In the genomic region with DNA sequence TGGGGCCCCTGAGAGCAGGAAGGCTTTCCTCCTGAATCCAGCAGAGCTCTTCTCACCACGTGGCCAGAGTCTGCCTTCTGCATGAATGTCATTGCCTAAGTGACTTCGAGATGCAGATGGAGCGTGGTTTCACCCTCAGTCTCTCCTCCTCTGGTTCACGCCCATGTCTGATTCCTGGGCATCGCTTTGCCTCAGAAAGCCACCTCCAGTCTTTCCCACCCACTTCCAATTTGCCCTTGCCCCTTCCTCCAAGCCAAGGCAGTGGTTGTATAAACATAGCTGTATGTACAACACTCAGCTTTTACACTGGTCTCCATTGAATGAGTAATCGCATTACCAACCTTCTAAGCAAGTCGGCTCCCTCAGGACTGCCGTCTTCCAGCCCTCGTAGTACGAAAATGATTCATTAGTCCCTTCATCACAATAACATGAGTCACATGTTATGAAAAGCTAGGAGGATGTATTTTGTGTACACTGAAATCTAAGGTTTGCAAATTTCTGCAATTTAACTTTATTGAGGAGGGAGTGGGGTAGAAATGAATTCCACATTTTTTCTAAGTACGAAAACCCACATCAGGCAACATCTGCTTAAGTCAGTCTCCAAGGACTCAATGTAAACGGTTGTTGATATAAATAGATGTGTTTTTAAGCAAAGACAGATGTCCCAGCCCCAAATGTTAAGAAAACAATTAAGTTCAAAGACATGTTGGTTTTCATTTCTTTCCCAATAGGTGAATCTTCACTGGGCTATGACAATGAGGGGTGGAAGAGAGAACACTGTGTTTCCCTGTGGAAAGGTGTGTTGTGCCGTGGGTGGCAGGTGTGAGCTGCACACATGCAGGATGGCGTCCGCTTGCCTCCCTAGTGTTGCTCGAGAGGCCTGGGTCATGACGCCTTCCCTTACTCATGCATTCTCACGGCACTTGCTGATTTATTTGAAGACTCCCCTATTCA, we compare ENCODE assay signal across 8 cellular contexts. TPM values are rescaled to one million over a fixed set of nuclear protein-coding genes. Genes with fewer than 3 reads are reported as not detected.
A peak's percentile ranks its signal among the peaks of the same experiment; 100 is the strongest.
DNase-seq lines count a peak whose midpoint lies in the region; ATAC-seq and TF ChIP-seq lines count a peak whose summit lies in the region.

No MANE protein-coding gene starts in this region.

- peaks cover 2% of the 10 kb centered on the region for H3K36me3 Mint-ChIP-seq in T-helper 1 cell treated with Interleukin-12 subunit alpha and Interleukin-12 subunit beta and Interleukin-4 antibody, amounts not matched to agents 30 μg/mL and 1 μg/mL, for 36 hours (ENCODE audit: low read depth)
- H3K36me3 Mint-ChIP-seq in glutamatergic neuron (ENCODE audit: unreplicated experiment) (peaks cover 2% of the 10 kb centered on the region), progenitor cell of endocrine pancreas (ENCODE audit: insufficient read depth) (no peaks in the 10 kb centered on the region)

- no peaks in the 10 kb centered on the region for H3K9me3 ChIP-seq in thoracic aorta

- peak; percentile 81 for ATAC-seq in thoracic aorta (ENCODE audit: insufficient number of reproducible peaks, low FRiP score, low read depth)

- DNase-seq in activated naive CD4-positive, alpha-beta T cell treated with Interleukin-2 at 50 U/mL for 16 hours, result peak; percentile 39
- DNase-seq in activated naive CD4-positive, alpha-beta T cell treated with anti-CD3 and anti-CD28 coated beads, Interleukin-2, amount 50 U/mL, for 16 hours, result no peak
- no peak for DNase-seq in glutamatergic neuron
- peak; percentile 46 for DNase-seq in thoracic aorta (ENCODE audit: low spot score)
- DNase-seq in anterior cingulate cortex (lab: John Stamatoyannopoulos, UW), result no peak
- no peak for DNase-seq in progenitor cell of endocrine pancreas (ENCODE audit: low spot score, unreplicated experiment)
- DNase-seq in NK-92 (lab: John Stamatoyannopoulos, UW; ENCODE audit: unreplicated experiment), result no peak

- H3K36me3 ChIP-seq in thoracic aorta, result no peaks in the 10 kb centered on the region

- H3K4me3 ChIP-seq in thoracic aorta, result no peak overlapping the region

- peaks cover 34% of the 10 kb centered on the region for H3K4me1 Mint-ChIP-seq in T-helper 1 cell treated with Interleukin-12 subunit alpha and Interleukin-12 subunit beta and Interleukin-4 antibody, amounts not matched to agents 30 μg/mL and 1 μg/mL, for 36 hours (ENCODE audit: low read depth)
- H3K4me1 Mint-ChIP-seq in glutamatergic neuron (ENCODE audit: low read depth, unreplicated experiment), result peaks cover 5% of the 10 kb centered on the region
- peaks cover 15% of the 10 kb centered on the region for H3K4me1 Mint-ChIP-seq in progenitor cell of endocrine pancreas (ENCODE audit: low read depth)

- H3K27me3 Mint-ChIP-seq in T-helper 1 cell treated with Interleukin-12 subunit alpha and Interleukin-12 subunit beta and Interleukin-4 antibody, amounts not matched to agents 30 μg/mL and 1 μg/mL, for 36 hours (ENCODE audit: low read depth), result peaks cover 6% of the 10 kb centered on the region
- H3K27me3 Mint-ChIP-seq in glutamatergic neuron (ENCODE audit: unreplicated experiment) (no peaks in the 10 kb centered on the region), progenitor cell of endocrine pancreas (no peaks in the 10 kb centered on the region)

- peaks cover 14% of the 10 kb centered on the region for H3K9me3 Mint-ChIP-seq in T-helper 1 cell treated with Interleukin-12 subunit alpha and Interleukin-12 subunit beta and Interleukin-4 antibody, amounts not matched to agents 30 μg/mL and 1 μg/mL, for 36 hours
- H3K9me3 Mint-ChIP-seq in glutamatergic neuron (ENCODE audit: unreplicated experiment) (peaks cover 2% of the 10 kb centered on the region), progenitor cell of endocrine pancreas (ENCODE audit: low read depth) (peaks cover 3% of the 10 kb centered on the region)

- H3K4me3 Mint-ChIP-seq in T-helper 1 cell treated with Interleukin-12 subunit alpha and Interleukin-12 subunit beta and Interleukin-4 antibody, amounts not matched to agents 30 μg/mL and 1 μg/mL, for 36 hours, result no peak overlapping the region
- H3K4me3 Mint-ChIP-seq in glutamatergic neuron (ENCODE audit: unreplicated experiment), result peak overlapping the region; percentile 2
- H3K4me3 Mint-ChIP-seq in progenitor cell of endocrine pancreas (ENCODE audit: low read depth), result no peak overlapping the region

- no peak for TF ChIP-seq CTCF in glutamatergic neuron (IDR thresholded peaks at IDR 0.05; ENCODE audit: partially characterized antibody, unreplicated experiment)
- no peak for TF ChIP-seq CTCF in thoracic aorta (IDR thresholded peaks at IDR 0.05)
- TF ChIP-seq CTCF in progenitor cell of endocrine pancreas (IDR thresholded peaks at IDR 0.05; ENCODE audit: unreplicated experiment), result no peak

- peak overlapping the region; percentile 58 to 62 for H3K27ac ChIP-seq in thoracic aorta

- peak overlapping the region; percentile 33 for H3K27ac Mint-ChIP-seq in T-helper 1 cell treated with Interleukin-12 subunit alpha and Interleukin-12 subunit beta and Interleukin-4 antibody, amounts not matched to agents 30 μg/mL and 1 μg/mL, for 36 hours
- H3K27ac Mint-ChIP-seq in glutamatergic neuron (ENCODE audit: unreplicated experiment), result no peak overlapping the region
- no peak overlapping the region for H3K27ac Mint-ChIP-seq in progenitor cell of endocrine pancreas

- peaks cover 15 to 55% of the 10 kb centered on the region in 2 donors for H3K4me1 ChIP-seq in thoracic aorta (ENCODE audit: control insufficient read depth in 1 of 2, low read depth in 2 of 2)

- H3K27me3 ChIP-seq in thoracic aorta (replicated peaks; ENCODE audit: insufficient read depth), result no peaks in the 10 kb centered on the region

RNA-seq across cellular contexts. Expression of gene ETS2, which starts 32.3 kb away (rescaled TPM):
- total RNA-seq in glutamatergic neuron (ENCODE audit: unreplicated experiment), result 16.2 TPM
- 100 to 1,000 TPM; 120 to 226 TPM for total RNA-seq in thoracic aorta
- 43.9 and 48.9 TPM in 2 replicates for total RNA-seq in progenitor cell of endocrine pancreas

Comparison
In these comparisons a context has a peak if more than half of its experiments do, and no peak if none do; other contexts are left out.
1. DNase-seq: peak in activated naive CD4-positive, alpha-beta T cell treated with Interleukin-2 at 50 U/mL for 16 hours (single experiment) and thoracic aorta (single experiment); none in activated naive CD4-positive, alpha-beta T cell treated with anti-CD3 and anti-CD28 coated beads, Interleukin-2, amount 50 U/mL, for 16 hours (single experiment), glutamatergic neuron (single experiment), anterior cingulate cortex (0 of 58), progenitor cell of endocrine pancreas (single experiment) and NK-92 (single experiment).